ENCODE assay signal across 1 cellular context in genomic region chr20:2467412-2467811, GRCh38.
TF ChIP-seq lines count a peak whose summit lies in the region.

No MANE protein-coding gene starts in this region.

TF ChIP-seq in GM12878, 131 proteins besides CTCF, POLR2A, EP300 and RAD21:
- TF ChIP-seq CREM (IDR thresholded peaks at IDR 0.05; ENCODE audit: low read depth) (no peak), ZBTB11 (CRISPR knock-in tag; IDR thresholded peaks at IDR 0.05) (no peak), ZNF622 (IDR thresholded peaks at IDR 0.05) (no peak), MXI1 (IDR thresholded peaks at IDR 0.05; ENCODE audit: low read depth, low read length) (no peak), FOXK2 (IDR thresholded peaks at IDR 0.05) (no peak), ZNF687 (IDR thresholded peaks at IDR 0.05) (no peak), POLR2AphosphoS5 (IDR thresholded peaks at IDR 0.05; ENCODE audit: low read length) (peak; percentile 67), SPI1 (IDR thresholded peaks at IDR 0.05; ENCODE audit: borderline replicate concordance, insufficient read depth, low read depth, low read length) (no peak), ZNF384 (IDR thresholded peaks at IDR 0.05; ENCODE audit: borderline replicate concordance, low read depth, low read length) (no peak)
